Comparison of ENCODE assay signal across 7 cellular contexts in genomic region chr19:6571167-6571566, GRCh38. TPM values are rescaled to one million over a fixed set of nuclear protein-coding genes. Genes with fewer than 3 reads are reported as not detected.
"Had no signal": no experiment of that assay in that cellular context is flagged by ENCODE, and none has a peak within 500 bp of the region (broad histone marks: within the 10 kb centered on the region; RNA-seq: fewer than 3 reads in every experiment).

No MANE protein-coding gene starts in this region.

- H3K9ac ChIP-seq: KMS-11 had no signal

- H3K4me2 ChIP-seq: KMS-11 had no signal

- H3K27ac ChIP-seq: KMS-11 had no signal

- DNase-seq: IMR-90, KBM-7, KG1 had no signal

- ATAC-seq: HepG2 had no signal

- FAIRE-seq: HepG2, HTR-8/SVneo had no signal

RNA-seq across cellular contexts. Expression of gene CD70, which starts 19.8 kb away (rescaled TPM):
- total RNA-seq: HepG2, HT-29, IMR-90 had no signal
- polyA plus RNA-seq: IMR-90 had no signal

RNA-seq across cellular contexts. Expression of gene TNFSF9, which starts 40.3 kb away (rescaled TPM):
- total RNA-seq: IMR-90 had no signal
